Comparison of ENCODE assay signal across 8 cellular contexts in genomic region chr10:102583435-102584417, GRCh38.
A peak's percentile ranks its signal among the peaks of the same experiment; 100 is the strongest.
DNase-seq lines count a peak whose midpoint lies in the region; ATAC-seq, FAIRE-seq and TF ChIP-seq lines count a peak whose summit lies in the region.

No MANE protein-coding gene starts in this region.

- H3K36me3 ChIP-seq in NT2/D1 (ENCODE audit: insufficient read depth, insufficient read length, low read length) (no peaks in the 10 kb centered on the region), endothelial cell of umbilical vein (ENCODE audit: control insufficient read depth in 2 of 2, extremely low read depth in 1 of 2, insufficient read depth in 2 of 2, low read length in 2 of 2) (no peaks in the 10 kb centered on the region)

- H3K27ac ChIP-seq in endothelial cell of umbilical vein (ENCODE audit: insufficient read depth, low read depth, low read length), result no peak overlapping the region

- no peak overlapping the region for H3K9ac ChIP-seq in NT2/D1 (ENCODE audit: insufficient read length, low read depth)
- no peak overlapping the region for H3K9ac ChIP-seq in endothelial cell of umbilical vein (replicated peaks; ENCODE audit: extremely low read depth, insufficient read depth, low read length)

- H3K27me3 Mint-ChIP-seq in activated CD8-positive, alpha-beta memory T cell treated with anti-CD3 and anti-CD28 coated beads, Interleukin-2, amount 10 ng/mL, durations not matched to agents 7 days and 5 days, result no peaks in the 10 kb centered on the region

- no peak overlapping the region for H3K4me3 Mint-ChIP-seq in activated CD8-positive, alpha-beta memory T cell treated with anti-CD3 and anti-CD28 coated beads, Interleukin-2, amount 10 ng/mL, durations not matched to agents 7 days and 5 days

- peak; percentile 78 to 79 for TF ChIP-seq CTCF in endothelial cell of umbilical vein (IDR thresholded peaks at IDR 0.05; ENCODE audit: extremely low read depth in 1 of 2, insufficient read depth in 1 of 2, low read depth in 1 of 2, low read length in 2 of 2)

- DNase-seq in NCI-H524 (lab: John Stamatoyannopoulos, UW) (peak; percentile 21 to 72), NCI-H524 treated with DMSO at 0.1 percent for 48 hours (lab: John Stamatoyannopoulos, UW) (no peak), HPDE6-E6E7 (ENCODE audit: extremely low spot score) (peak; percentile 83), NT2/D1 (ENCODE audit: low read depth, low spot score) (peak; percentile 83), endothelial cell of umbilical vein (ENCODE audit: low read depth, low spot score) (peak; percentile 86), middle frontal gyrus (ENCODE audit: extremely low spot score, low spot score) (peak; percentile 84)
- DNase-seq in activated CD8-positive, alpha-beta memory T cell treated with anti-CD3 and anti-CD28 coated beads, Interleukin-2, amount 10 ng/mL, durations not matched to agents 7 days and 5 days, result peak; percentile 91
- peak; percentile 47 to 67 for DNase-seq in stimulated activated CD8-positive, alpha-beta memory T cell treated with anti-CD3 and anti-CD28 coated beads, Interleukin-4, amount 100 ng/mL, for 1 hour (ENCODE audit: low read depth in 2 of 2, low spot score in 1 of 2)

- H3K79me2 ChIP-seq in endothelial cell of umbilical vein (ENCODE audit: control insufficient read depth, insufficient read depth, low read length), result no peaks in the 10 kb centered on the region

- peaks cover 5% of the 10 kb centered on the region for H3K4me1 Mint-ChIP-seq in activated CD8-positive, alpha-beta memory T cell treated with anti-CD3 and anti-CD28 coated beads, Interleukin-2, amount 10 ng/mL, durations not matched to agents 7 days and 5 days

- H3K4me1 ChIP-seq in NT2/D1 (ENCODE audit: insufficient read depth, insufficient read length) (peaks cover 6% of the 10 kb centered on the region), endothelial cell of umbilical vein (ENCODE audit: control insufficient read depth, extremely low read depth, insufficient read depth, low read length) (peaks cover 16% of the 10 kb centered on the region)

- H3K9me3 Mint-ChIP-seq in activated CD8-positive, alpha-beta memory T cell treated with anti-CD3 and anti-CD28 coated beads, Interleukin-2, amount 10 ng/mL, durations not matched to agents 7 days and 5 days (ENCODE audit: low read depth), result no peaks in the 10 kb centered on the region

- no peaks in the 10 kb centered on the region for H3K27me3 ChIP-seq in NT2/D1 (ENCODE audit: insufficient read depth, insufficient read length)
- no peaks in the 10 kb centered on the region for H3K27me3 ChIP-seq in endothelial cell of umbilical vein (ENCODE audit: control insufficient read depth in 2 of 2, insufficient read depth in 2 of 2, low read length in 2 of 2)

- H3K9me3 ChIP-seq in NT2/D1 (ENCODE audit: insufficient read depth, low read length) (no peaks in the 10 kb centered on the region), endothelial cell of umbilical vein (replicated peaks; ENCODE audit: control insufficient read depth, insufficient read depth, low read length) (no peaks in the 10 kb centered on the region)

- CTCF ChIA-PET in activated CD8-positive, alpha-beta memory T cell treated with anti-CD3 and anti-CD28 coated beads, Interleukin-2, amount 10 ng/mL, durations not matched to agents 7 days and 5 days (lab: Charles Lee), result interaction anchor here (0.6 to 6.8 kb wide), 58 partner anchors 10 to 414 kb away, joined by 3 to 138 read pairs (median 4); partner anchors contain the start of genes ACTR1A, C10orf95, ELOVL3 and FBXL15
- CTCF ChIA-PET in endothelial cell of umbilical vein (lab: Charles Lee), result interaction anchor here (0.6 to 6.6 kb wide), 71 partner anchors 9 to 414 kb away, joined by 3 to 261 read pairs (median 5); partner anchors contain the start of genes ACTR1A, ARL3, C10orf95 and CUEDC2

- no peak overlapping the region for H3K27ac Mint-ChIP-seq in activated CD8-positive, alpha-beta memory T cell treated with anti-CD3 and anti-CD28 coated beads, Interleukin-2, amount 10 ng/mL, durations not matched to agents 7 days and 5 days

- no peak overlapping the region for H3K4me2 ChIP-seq in endothelial cell of umbilical vein (ENCODE audit: insufficient read depth, low read length)

- TF ChIP-seq POLR2A in endothelial cell of umbilical vein (IDR thresholded peaks at IDR 0.05; ENCODE audit: low read depth, low read length), result no peak

- POLR2A ChIA-PET in endothelial cell of umbilical vein (lab: Charles Lee), result interaction anchor here (0.7 to 1.3 kb wide), 4 partner anchors 63 to 81 kb away, joined by 3 to 4 read pairs (median 4); partner anchors contain the start of gene SUFU

- no TSS peak for BruUV-seq in endothelial cell of umbilical vein (replicated peaks; lab: Mats Ljungman, UMichigan)

- H4K20me1 ChIP-seq in endothelial cell of umbilical vein (replicated peaks; ENCODE audit: control insufficient read depth, extremely low read depth, insufficient read depth, low read length), result no peaks in the 10 kb centered on the region

- H3K9me1 ChIP-seq in endothelial cell of umbilical vein (replicated peaks; ENCODE audit: control insufficient read depth, extremely low read depth, insufficient read depth, low read length), result no peaks in the 10 kb centered on the region

- dilution Hi-C loops in endothelial cell of umbilical vein (cut with MboI; ENCODE audit: extremely low pct_ligation_motif_present, low sequenced_read_pairs), result no loop called here

- no peaks in the 10 kb centered on the region for H3K36me3 Mint-ChIP-seq in activated CD8-positive, alpha-beta memory T cell treated with anti-CD3 and anti-CD28 coated beads, Interleukin-2, amount 10 ng/mL, durations not matched to agents 7 days and 5 days

- peak; percentile 98 for ATAC-seq in activated CD8-positive, alpha-beta memory T cell treated with anti-CD3 and anti-CD28 coated beads, Interleukin-2, amount 10 ng/mL, durations not matched to agents 7 days and 5 days

- intact Hi-C loops in endothelial cell of umbilical vein (cut with micrococcal nuclease), result loop anchor here (1.0 to 10.0 kb wide), 4 partner anchors 80 to 419 kb away; partner anchors contain the start of genes NFKB2 and SUFU

- no peak overlapping the region for H3K4me3 ChIP-seq in NT2/D1 (ENCODE audit: insufficient read length, low read depth)
- H3K4me3 ChIP-seq in endothelial cell of umbilical vein (replicated peaks in 1 of 3; ENCODE audit: insufficient read depth in 1 of 3, low read depth in 1 of 3, low read length in 3 of 3), result no peak overlapping the region

- no peak overlapping the region for H2AFZ ChIP-seq in endothelial cell of umbilical vein (ENCODE audit: low read depth, low read length)

- peak; percentile 91 for FAIRE-seq in endothelial cell of umbilical vein (lab: Jason Lieb, UNC)

TF ChIP-seq in endothelial cell of umbilical vein, 7 proteins besides CTCF, POLR2A, EP300 and RAD21:
- TF ChIP-seq MYC (IDR thresholded peaks at IDR 0.05; ENCODE audit: low read depth, low read length) (no peak), POLR2AphosphoS5 (IDR thresholded peaks at IDR 0.05; ENCODE audit: insufficient read depth, low read depth, low read length) (no peak), GATA2 (IDR thresholded peaks at IDR 0.05; ENCODE audit: insufficient read depth, insufficient read length, low read depth, low read length) (no peak), MAX (IDR thresholded peaks at IDR 0.05; ENCODE audit: insufficient read depth, insufficient read length) (no peak), JUN (IDR thresholded peaks at IDR 0.05; ENCODE audit: borderline replicate concordance, insufficient read depth, insufficient read length, low read depth) (no peak), FOS (IDR thresholded peaks at IDR 0.05; ENCODE audit: borderline replicate concordance, insufficient read depth, low read length) (no peak), EZH2 (IDR thresholded peaks at IDR 0.05; ENCODE audit: borderline replicate concordance, low read depth, low read length, severe bottlenecking) (no peak)
TF ChIP-seq in endothelial cell of umbilical vein: peak in this region for 0.
